14 cellular contexts compared by ENCODE assay signal in the genomic region with DNA sequence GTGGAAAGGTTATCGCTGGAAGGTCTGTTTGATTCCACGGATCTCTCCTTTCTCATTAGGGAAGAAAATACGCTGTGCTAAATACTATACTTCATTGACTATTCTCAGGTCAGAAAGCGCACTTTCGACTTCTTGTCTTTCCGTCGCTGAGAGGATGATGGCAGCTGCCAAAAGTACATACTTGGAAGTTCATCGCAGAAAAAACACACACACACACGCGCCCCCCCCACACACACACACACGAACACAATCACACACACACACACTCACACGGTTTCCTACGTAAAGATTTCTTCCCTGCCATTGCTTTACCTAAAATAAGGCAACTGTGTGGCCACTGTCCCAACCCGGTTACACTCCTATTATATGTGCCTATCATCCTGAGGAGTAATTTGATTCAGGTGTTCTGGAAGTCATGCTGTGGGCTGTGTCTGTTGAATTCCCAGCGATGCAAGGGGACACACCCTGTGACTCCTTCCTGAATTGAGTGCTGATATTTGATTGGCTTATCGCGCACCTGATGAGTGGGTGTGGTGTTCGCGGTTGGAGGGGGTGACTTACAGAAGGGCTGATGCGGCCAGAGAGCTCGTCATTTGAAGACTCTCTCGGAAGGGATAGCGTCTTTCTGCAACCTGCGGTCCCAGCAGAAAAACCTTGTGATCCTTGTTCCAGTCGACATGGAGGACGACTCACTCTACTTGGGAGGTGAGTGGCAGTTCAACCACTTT. TPM values are rescaled to one million over a fixed set of nuclear protein-coding genes. Genes with fewer than 3 reads are reported as not detected.
DNase-seq lines count a peak whose midpoint lies in the region; ATAC-seq and TF ChIP-seq lines count a peak whose summit lies in the region.
"Not testable (repeated sequence)": the region's sequence is repeated elsewhere in the genome, so short reads cannot be mapped to it uniquely, and the experiment has no call there.
"Had no signal": no experiment of that assay in that cellular context is flagged by ENCODE, and none has a peak within 500 bp of the region (broad histone marks: within the 10 kb centered on the region; RNA-seq: fewer than 3 reads in every experiment).

A gene with protein sequence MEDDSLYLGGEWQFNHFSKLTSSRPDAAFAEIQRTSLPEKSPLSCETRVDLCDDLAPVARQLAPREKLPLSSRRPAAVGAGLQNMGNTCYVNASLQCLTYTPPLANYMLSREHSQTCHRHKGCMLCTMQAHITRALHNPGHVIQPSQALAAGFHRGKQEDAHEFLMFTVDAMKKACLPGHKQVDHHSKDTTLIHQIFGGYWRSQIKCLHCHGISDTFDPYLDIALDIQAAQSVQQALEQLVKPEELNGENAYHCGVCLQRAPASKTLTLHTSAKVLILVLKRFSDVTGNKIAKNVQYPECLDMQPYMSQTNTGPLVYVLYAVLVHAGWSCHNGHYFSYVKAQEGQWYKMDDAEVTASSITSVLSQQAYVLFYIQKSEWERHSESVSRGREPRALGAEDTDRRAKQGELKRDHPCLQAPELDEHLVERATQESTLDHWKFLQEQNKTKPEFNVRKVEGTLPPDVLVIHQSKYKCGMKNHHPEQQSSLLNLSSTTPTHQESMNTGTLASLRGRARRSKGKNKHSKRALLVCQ (plus strand): TSS at position 678 of the 728 bp plus-strand sequence. CDS start 0 bp downstream, at position 678.

- H3K9me3 ChIP-seq in tibial artery, result not testable (repeated sequence)

- H3K36me3 ChIP-seq in tibial artery, result not testable (repeated sequence)

- not testable (repeated sequence) for TF ChIP-seq CTCF in tibial artery (IDR thresholded peaks at IDR 0.05)

- intact Hi-C loops in Right ventricle myocardium superior (cut with DNase I); tibial artery (cut with DNase I; ENCODE audit: low total_unique reads): not testable (repeated sequence)

- not testable (repeated sequence) for ATAC-seq in Right ventricle myocardium superior (ENCODE audit: poor library complexity)

- H3K4me1 ChIP-seq in tibial artery, result not testable (repeated sequence)

- not testable (repeated sequence) for H3K27ac ChIP-seq in tibial artery

- not testable (repeated sequence) for H3K4me3 ChIP-seq in tibial artery

- not testable (repeated sequence) for H3K27me3 ChIP-seq in tibial artery

- peak; percentile 0 for DNase-seq in EH (ENCODE audit: low read depth)
- peak; percentile 0 for DNase-seq in SK-N-DZ (ENCODE audit: low spot score)
- DNase-seq in activated CD8-positive, alpha-beta memory T cell treated with anti-CD3 and anti-CD28 coated beads, Interleukin-2, amount 50 U/mL, for 48 hours, result peak; percentile 52
- DNase-seq in cerebellar cortex (ENCODE audit: low spot score), result peak; percentile 0
- DNase-seq in Right ventricle myocardium superior, result peak; percentile 10
- DNase-seq in mesenteric fat pad (ENCODE audit: low spot score), result peak; percentile 80
- peak; percentile 0 for DNase-seq in retina
- DNase-seq in tibial artery, result peak; percentile 24 to 63

RNA-seq across cellular contexts. Expression of the gene that starts here (rescaled TPM):
- polyA plus RNA-seq in SK-N-DZ (2014; cell fraction: cytosol; rRNA removed), result not detected in 2 replicates
- not detected in 2 replicates for polyA plus RNA-seq in SK-N-DZ (2014; cell fraction: nucleus; rRNA removed)
- not detected for total RNA-seq in Right ventricle myocardium superior
- not detected for total RNA-seq in mesenteric fat pad
- total RNA-seq: CD4-positive, alpha-beta memory T cell; epithelial cell of proximal tubule; mammary epithelial cell; SK-MEL-5; skeletal muscle tissue; uterus had no signal
- polyA plus RNA-seq: CD4-positive, alpha-beta memory T cell; mammary epithelial cell had no signal

Comparison
In these comparisons a context has a peak if more than half of its experiments do, and no peak if none do; other contexts are left out.
1. Peak in DNase-seq in Right ventricle myocardium superior; RNA of the gene not detected or under 1 TPM.
2. Peak in DNase-seq in mesenteric fat pad; RNA of the gene not detected or under 1 TPM.
3. DNase-seq: peak in every context shown above with its lines; median percentile 80 in mesenteric fat pad; 52 in activated CD8-positive, alpha-beta memory T cell treated with anti-CD3 and anti-CD28 coated beads, Interleukin-2, amount 50 U/mL, for 48 hours; 44 in tibial artery; 10 in Right ventricle myocardium superior; 0 in EH; 0 in SK-N-DZ; 0 in cerebellar cortex; 0 in retina.